In the genomic region with DNA sequence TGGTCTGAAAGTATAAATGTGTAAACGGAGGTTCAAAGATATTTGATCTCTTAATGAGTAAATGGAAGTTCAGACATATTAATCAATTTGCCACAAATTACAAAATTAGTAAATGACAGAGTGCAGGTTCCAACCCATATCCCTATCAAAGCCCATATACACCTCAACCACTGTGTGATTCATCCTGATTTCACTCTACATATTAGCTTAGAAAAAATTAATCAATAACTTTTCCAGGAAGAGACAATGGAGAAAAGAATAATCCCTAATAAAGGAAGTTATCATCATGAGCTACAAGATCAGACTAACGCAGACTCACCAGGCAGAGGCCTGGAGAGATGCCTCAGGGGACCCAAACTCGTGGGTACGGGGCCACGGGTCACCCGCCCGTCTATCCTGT, we compare ENCODE assay signal across 8 cellular contexts.
DNase-seq lines count a peak whose midpoint lies in the region; ATAC-seq and TF ChIP-seq lines count a peak whose summit lies in the region.
"Not testable (repeated sequence)": the region's sequence is repeated elsewhere in the genome, so short reads cannot be mapped to it uniquely, and the experiment has no call there.

No MANE protein-coding gene starts in this region.

- peaks cover 10% of the 10 kb centered on the region for H3K36me3 Mint-ChIP-seq in T-helper 1 cell treated with Interleukin-12 subunit alpha and Interleukin-12 subunit beta and Interleukin-4 antibody, amounts not matched to agents 30 μg/mL and 1 μg/mL, for 36 hours (ENCODE audit: low read depth)
- H3K36me3 Mint-ChIP-seq in activated naive CD8-positive, alpha-beta T cell treated with anti-CD3 and anti-CD28 coated beads, Interleukin-2, amount 50 U/mL, for 24 hours (ENCODE audit: low read depth) = peaks cover 15% of the 10 kb centered on the region
- not testable (repeated sequence) for H3K36me3 Mint-ChIP-seq in endodermal cell (ENCODE audit: low read depth); stimulated activated naive B cell treated with anti-CD40 and anti-IgM and Interleukin-4, amounts not matched to agents 10 μg/mL and 1 μg/mL and 100 μg/mL, for 72 hours
- H3K36me3 Mint-ChIP-seq in naive thymus-derived CD4-positive, alpha-beta T cell = peaks cover 0 to 18% (median 4%) of the 10 kb centered on the region in 5 donors

- DNase-seq in ACHN = peak; percentile 60
- not testable (repeated sequence) for DNase-seq in HAP-1 (ENCODE audit: low spot score in 2 of 2); activated naive CD8-positive, alpha-beta T cell treated with anti-CD3 and anti-CD28 coated beads, Interleukin-2, amount 50 U/mL, for 24 hours; endodermal cell; naive thymus-derived CD4-positive, alpha-beta T cell; stimulated activated naive B cell treated with anti-CD40 and anti-IgM and Interleukin-4, amounts not matched to agents 10 μg/mL and 1 μg/mL and 100 μg/mL, for 72 hours

- whole genome bisulfite sequencing in endodermal cell (ENCODE audit: insufficient coverage in 1 of 2, insufficient read length in 1 of 2), 2 experiments = 11% methylated on average over 6 of the region's 7 CpGs; no CpG with 5 or more reads in 1 of the 2 experiments

- in situ Hi-C loops in ACHN (cut with HindIII; ENCODE audit: low pct_ligation_motif_present, low pct_unique_long_range_greater_than_20kb, low sequenced_read_pairs); HAP-1 (cut with MboI; ENCODE audit: low sequenced_read_pairs): not testable (repeated sequence)

- not testable (repeated sequence) for ATAC-seq in activated naive CD8-positive, alpha-beta T cell treated with anti-CD3 and anti-CD28 coated beads, Interleukin-2, amount 50 U/mL, for 24 hours; naive thymus-derived CD4-positive, alpha-beta T cell; stimulated activated naive B cell treated with anti-CD40 and anti-IgM and Interleukin-4, amounts not matched to agents 10 μg/mL and 1 μg/mL and 100 μg/mL, for 72 hours (replicated peaks)

- not testable (repeated sequence) for TF ChIP-seq CTCF in endodermal cell (conservative IDR thresholded peaks at IDR 0.05)

- H3K4me1 Mint-ChIP-seq in T-helper 1 cell treated with Interleukin-12 subunit alpha and Interleukin-12 subunit beta and Interleukin-4 antibody, amounts not matched to agents 30 μg/mL and 1 μg/mL, for 36 hours (ENCODE audit: low read depth) = peaks cover 23% of the 10 kb centered on the region
- H3K4me1 Mint-ChIP-seq in activated naive CD8-positive, alpha-beta T cell treated with anti-CD3 and anti-CD28 coated beads, Interleukin-2, amount 50 U/mL, for 24 hours = peaks cover 32% of the 10 kb centered on the region
- H3K4me1 Mint-ChIP-seq in endodermal cell = not testable (repeated sequence)
- H3K4me1 Mint-ChIP-seq in naive thymus-derived CD4-positive, alpha-beta T cell = peaks cover 6 to 48% (median 31%) of the 10 kb centered on the region in 7 donors
- peaks cover 13 to 31% of the 10 kb centered on the region in 2 donors for H3K4me1 Mint-ChIP-seq in stimulated activated naive B cell treated with anti-CD40 and anti-IgM and Interleukin-4, amounts not matched to agents 10 μg/mL and 1 μg/mL and 100 μg/mL, for 72 hours

- not testable (repeated sequence) for H3K9me3 ChIP-seq in HAP-1; endodermal cell (ENCODE audit: control insufficient read depth, low read length); iPS-18a (ENCODE audit: control insufficient read depth, low read depth, low read length); naive thymus-derived CD4-positive, alpha-beta T cell (ENCODE audit: control insufficient read depth in 2 of 3, low read length in 3 of 3)

- CTCF ChIA-PET in naive thymus-derived CD4-positive, alpha-beta T cell (lab: Charles Lee) = not testable (repeated sequence)

- not testable (repeated sequence) for H3K36me3 ChIP-seq in HAP-1 (replicated peaks); endodermal cell (ENCODE audit: control insufficient read depth, insufficient read depth, low read length); iPS-18a (ENCODE audit: control insufficient read depth, low read depth, low read length); naive thymus-derived CD4-positive, alpha-beta T cell (ENCODE audit: control insufficient read depth in 2 of 3, insufficient read depth in 3 of 3, low read length in 3 of 3)

- not testable (repeated sequence) for H3K9me3 Mint-ChIP-seq in T-helper 1 cell treated with Interleukin-12 subunit alpha and Interleukin-12 subunit beta and Interleukin-4 antibody, amounts not matched to agents 30 μg/mL and 1 μg/mL, for 36 hours; activated naive CD8-positive, alpha-beta T cell treated with anti-CD3 and anti-CD28 coated beads, Interleukin-2, amount 50 U/mL, for 24 hours
- peaks cover 44% of the 10 kb centered on the region for H3K9me3 Mint-ChIP-seq in endodermal cell
- peaks cover 0 to 34% (median 4%) of the 10 kb centered on the region in 11 donors for H3K9me3 Mint-ChIP-seq in naive thymus-derived CD4-positive, alpha-beta T cell
- peaks cover 9 to 11% of the 10 kb centered on the region in 2 donors for H3K9me3 Mint-ChIP-seq in stimulated activated naive B cell treated with anti-CD40 and anti-IgM and Interleukin-4, amounts not matched to agents 10 μg/mL and 1 μg/mL and 100 μg/mL, for 72 hours

- intact Hi-C loops in naive thymus-derived CD4-positive, alpha-beta T cell (cut with micrococcal nuclease) = loop anchor here in 1 of 2 donors (5.0 kb wide), 1 partner anchor 1775 kb away; no protein-coding TSS in a partner anchor

- H3K4me3 ChIP-seq in HAP-1 = peak overlapping the region; percentile 60
- H3K4me3 ChIP-seq in endodermal cell (ENCODE audit: low read length) = peak overlapping the region; percentile 88
- H3K4me3 ChIP-seq in iPS-18a (ENCODE audit: low read length) = peak overlapping the region; percentile 90
- peak overlapping the region; percentile 93 for H3K4me3 ChIP-seq in naive thymus-derived CD4-positive, alpha-beta T cell (ENCODE audit: low read length)

- H3K27ac ChIP-seq in endodermal cell (ENCODE audit: low read depth, low read length); iPS-18a (ENCODE audit: low read length): not testable (repeated sequence)
- peak overlapping the region; percentile 70 for H3K27ac ChIP-seq in naive thymus-derived CD4-positive, alpha-beta T cell (ENCODE audit: low read depth, low read length)

- not testable (repeated sequence) for H3K4me1 ChIP-seq in HAP-1; endodermal cell (ENCODE audit: control insufficient read depth, insufficient read depth, low read length); iPS-18a (ENCODE audit: control insufficient read depth, low read depth, low read length); naive thymus-derived CD4-positive, alpha-beta T cell (ENCODE audit: control insufficient read depth in 2 of 2, insufficient read depth in 2 of 2, low read length in 2 of 2)

- not testable (repeated sequence) for H3K27me3 ChIP-seq in HAP-1 (ENCODE audit: low read depth); endodermal cell (ENCODE audit: control insufficient read depth, insufficient read depth, low read length, poor library complexity, severe bottlenecking); iPS-18a (ENCODE audit: control insufficient read depth, insufficient read depth, low read length); naive thymus-derived CD4-positive, alpha-beta T cell (ENCODE audit: control insufficient read depth in 2 of 2, insufficient read depth in 2 of 2, low read length in 2 of 2)

- H3K9ac ChIP-seq in endodermal cell (ENCODE audit: extremely low read depth, low read length, poor library complexity, severe bottlenecking) (peak overlapping the region; percentile 72), iPS-18a (ENCODE audit: low read length) (peak overlapping the region; percentile 67)

- POLR2A ChIA-PET in naive thymus-derived CD4-positive, alpha-beta T cell (lab: Charles Lee) = not testable (repeated sequence)

- H3K4me3 Mint-ChIP-seq in T-helper 1 cell treated with Interleukin-12 subunit alpha and Interleukin-12 subunit beta and Interleukin-4 antibody, amounts not matched to agents 30 μg/mL and 1 μg/mL, for 36 hours = peak overlapping the region; percentile 98
- peak overlapping the region; percentile 88 for H3K4me3 Mint-ChIP-seq in activated naive CD8-positive, alpha-beta T cell treated with anti-CD3 and anti-CD28 coated beads, Interleukin-2, amount 50 U/mL, for 24 hours
- H3K4me3 Mint-ChIP-seq in endodermal cell = peak overlapping the region; percentile 81
- peak overlapping the region; percentile 86 to 100 (median 96) for H3K4me3 Mint-ChIP-seq in naive thymus-derived CD4-positive, alpha-beta T cell
- H3K4me3 Mint-ChIP-seq in stimulated activated naive B cell treated with anti-CD40 and anti-IgM and Interleukin-4, amounts not matched to agents 10 μg/mL and 1 μg/mL and 100 μg/mL, for 72 hours = peak overlapping the region; percentile 93 to 99

- H3K27ac Mint-ChIP-seq in T-helper 1 cell treated with Interleukin-12 subunit alpha and Interleukin-12 subunit beta and Interleukin-4 antibody, amounts not matched to agents 30 μg/mL and 1 μg/mL, for 36 hours = peak overlapping the region; percentile 92
- peak overlapping the region; percentile 78 for H3K27ac Mint-ChIP-seq in activated naive CD8-positive, alpha-beta T cell treated with anti-CD3 and anti-CD28 coated beads, Interleukin-2, amount 50 U/mL, for 24 hours
- H3K27ac Mint-ChIP-seq in endodermal cell = peak overlapping the region; percentile 86
- H3K27ac Mint-ChIP-seq in naive thymus-derived CD4-positive, alpha-beta T cell = peak overlapping the region; percentile 86 to 97 (median 95)
- H3K27ac Mint-ChIP-seq in stimulated activated naive B cell treated with anti-CD40 and anti-IgM and Interleukin-4, amounts not matched to agents 10 μg/mL and 1 μg/mL and 100 μg/mL, for 72 hours = peak overlapping the region; percentile 85

- not testable (repeated sequence) for H3K27me3 Mint-ChIP-seq in T-helper 1 cell treated with Interleukin-12 subunit alpha and Interleukin-12 subunit beta and Interleukin-4 antibody, amounts not matched to agents 30 μg/mL and 1 μg/mL, for 36 hours (ENCODE audit: low read depth); activated naive CD8-positive, alpha-beta T cell treated with anti-CD3 and anti-CD28 coated beads, Interleukin-2, amount 50 U/mL, for 24 hours; endodermal cell (ENCODE audit: insufficient read depth); naive thymus-derived CD4-positive, alpha-beta T cell; stimulated activated naive B cell treated with anti-CD40 and anti-IgM and Interleukin-4, amounts not matched to agents 10 μg/mL and 1 μg/mL and 100 μg/mL, for 72 hours
